Comparison of ENCODE assay signal across 23 cellular contexts in the genomic region with DNA sequence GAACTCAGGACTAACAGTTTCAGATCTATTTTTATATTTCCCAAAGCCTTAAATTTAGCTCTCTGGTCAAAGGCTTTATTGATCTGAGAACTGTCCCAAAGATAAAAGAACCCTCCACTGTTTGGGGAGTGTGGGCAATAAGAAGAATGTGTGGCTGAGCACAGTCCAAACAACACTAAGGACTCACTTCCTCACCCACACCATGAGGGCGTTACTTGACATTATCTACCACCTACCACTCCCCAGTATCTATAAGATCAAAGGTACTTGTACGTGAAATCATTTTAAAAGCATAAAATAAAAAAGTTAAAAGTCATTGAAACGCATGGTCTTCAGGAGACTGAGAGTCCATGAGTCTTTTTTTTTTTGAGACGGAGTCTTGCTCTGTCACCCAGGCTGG. TPM values are rescaled to one million over a fixed set of nuclear protein-coding genes. Genes with fewer than 3 reads are reported as not detected.
DNase-seq lines count a peak whose midpoint lies in the region; ATAC-seq and TF ChIP-seq lines count a peak whose summit lies in the region.
"Had no signal": no experiment of that assay in that cellular context is flagged by ENCODE, and none has a peak within 500 bp of the region (broad histone marks: within the 10 kb centered on the region; RNA-seq: fewer than 3 reads in every experiment).

No MANE protein-coding gene starts in this region.

- H3K36me3 ChIP-seq in left ventricle myocardium inferior = peaks cover 31% of the 10 kb centered on the region
- H3K36me3 ChIP-seq in esophagus squamous epithelium = peaks cover 0 to 62% (median 0%) of the 10 kb centered on the region in 3 donors
- H3K36me3 ChIP-seq: breast epithelium had no signal

- H3K27me3 Mint-ChIP-seq in T-cell (no peaks in the 10 kb centered on the region), immature natural killer cell (ENCODE audit: low read depth in 3 of 3) (peaks cover 3 to 6% (median 5%) of the 10 kb centered on the region in 3 donors)

- no peaks in the 10 kb centered on the region for H3K9me3 Mint-ChIP-seq in T-cell
- H3K9me3 Mint-ChIP-seq in immature natural killer cell = no peaks in the 10 kb centered on the region
- H3K9me3 Mint-ChIP-seq: endodermal cell had no signal

- ATAC-seq in left ventricle myocardium superior (no peak), T-cell (replicated peaks in 1 of 4) (no peak)

- CTCF ChIA-PET in T-cell (lab: Charles Lee) = no interaction called here

- TF ChIP-seq POLR2A in esophagus squamous epithelium (IDR thresholded peaks at IDR 0.05) = no peak

- H3K4me1 ChIP-seq in left ventricle myocardium inferior (peaks cover 39% of the 10 kb centered on the region), esophagus squamous epithelium (no peaks in the 10 kb centered on the region)
- H3K4me1 ChIP-seq: breast epithelium had no signal

- H3K4me1 Mint-ChIP-seq in T-cell (peaks cover 21 to 34% (median 32%) of the 10 kb centered on the region in 3 donors), immature natural killer cell (peaks cover 23 to 34% of the 10 kb centered on the region in 2 donors)

- no peak for TF ChIP-seq CTCF in left ventricle myocardium inferior (IDR thresholded peaks at IDR 0.05; ENCODE audit: borderline replicate concordance)
- no peak for TF ChIP-seq CTCF in esophagus squamous epithelium (IDR thresholded peaks at IDR 0.05)

- H3K4me3 Mint-ChIP-seq in T-cell (no peak overlapping the region), immature natural killer cell (peak overlapping the region in 3 of 5 donors; percentile 11 to 46 (median 29))
- H3K4me3 Mint-ChIP-seq: endodermal cell had no signal

- WGBS in esophagus squamous epithelium, 2 donors = 82 to 85% methylated on average over 4 of the region's 4 CpGs

- intact Hi-C loops in left ventricle myocardium inferior (cut with micrococcal nuclease) = no loop called here
- intact Hi-C loops in left ventricle myocardium superior (cut with micrococcal nuclease) = no loop called here
- intact Hi-C loops in esophagus squamous epithelium (cut with DNase I) = no loop called here

- H3K27ac Mint-ChIP-seq in T-cell (peak overlapping the region; percentile 57 to 69), immature natural killer cell (peak overlapping the region; percentile 53 to 88 (median 66))
- H3K27ac Mint-ChIP-seq: endodermal cell had no signal

- no peak for DNase-seq in left ventricle myocardium inferior
- no peak for DNase-seq in left ventricle myocardium superior
- DNase-seq in T-cell = no peak
- DNase-seq in immature natural killer cell = peak in 1 of 3 donors; percentile 11
- DNase-seq in DMS79 treated with DMSO at 0.1 percent for 48 hours (lab: John Stamatoyannopoulos, UW) = no peak
- no peak for DNase-seq in esophagus squamous epithelium (lab: John Stamatoyannopoulos, UW)
- no peak for DNase-seq in activated CD8-positive, alpha-beta memory T cell treated with anti-CD3 and anti-CD28 coated beads, Interleukin-2, amount 50 U/mL, for 48 hours
- DNase-seq: activated CD4-positive, alpha-beta T cell treated with anti-CD3 and anti-CD28 coated beads for 48 hours; activated effector memory CD4-positive, alpha-beta T cell treated with anti-CD3 and anti-CD28 coated beads, Interleukin-2, amount 50 U/mL, for 16 hours; amygdala; cortex of kidney; endodermal cell; KBM-7; kidney; NCI-H146; NCI-H510A; nucleus accumbens; SIG-M5; stimulated activated CD4-positive, alpha-beta T cell treated with anti-CD3 and anti-CD28 coated beads, Interleukin-1b, Interleukin-23, amount 100 ng/mL, for 48 hours; T-helper 1 cell had no signal

- H3K4me3 ChIP-seq in left ventricle myocardium inferior = no peak overlapping the region
- H3K4me3 ChIP-seq in esophagus squamous epithelium = no peak overlapping the region
- H3K4me3 ChIP-seq: BLaER1 treated with 17β-estradiol and CSF1 and Interleukin-3, amounts not matched to agents 10 nM and 100 nM; breast epithelium; lung had no signal

- H3K27ac ChIP-seq in left ventricle myocardium inferior (replicated peaks) (peak overlapping the region; percentile 40), esophagus squamous epithelium (no peak overlapping the region)
- H3K27ac ChIP-seq: BLaER1 treated with 17β-estradiol and CSF1 and Interleukin-3, amounts not matched to agents 10 nM and 100 nM had no signal

- H3K27me3 ChIP-seq in left ventricle myocardium inferior (ENCODE audit: low read depth) = no peaks in the 10 kb centered on the region
- no peaks in the 10 kb centered on the region for H3K27me3 ChIP-seq in esophagus squamous epithelium
- H3K27me3 ChIP-seq: BLaER1 treated with 17β-estradiol and CSF1 and Interleukin-3, amounts not matched to agents 10 nM and 100 nM; breast epithelium had no signal

- H3K36me3 Mint-ChIP-seq in T-cell = peaks cover 48% of the 10 kb centered on the region
- peaks cover 18 to 28% (median 27%) of the 10 kb centered on the region in 3 donors for H3K36me3 Mint-ChIP-seq in immature natural killer cell

- no peaks in the 10 kb centered on the region for H3K9me3 ChIP-seq in left ventricle myocardium inferior (replicated peaks)
- no peaks in the 10 kb centered on the region for H3K9me3 ChIP-seq in esophagus squamous epithelium
- H3K9me3 ChIP-seq: BLaER1 treated with 17β-estradiol and CSF1 and Interleukin-3, amounts not matched to agents 10 nM and 100 nM; breast epithelium had no signal

- POLR2A ChIA-PET in T-cell (lab: Charles Lee) = no interaction called here

RNA-seq across cellular contexts. Expression of a gene that starts 54.6 kb away (rescaled TPM):
- total RNA-seq in left ventricle myocardium inferior (117 TPM), left ventricle myocardium superior (117 TPM), T-cell (10 to 100 TPM; 20.6 to 31.9 (median 22.5) TPM), esophagus squamous epithelium (10 to 100 TPM; 17.4 to 26.2 (median 23.5) TPM)
- 100 to 1,000 TPM in 2 of 3 donors, 10 to 100 TPM in 1; 67.2 to 130 (median 126) TPM for polyA plus RNA-seq in immature natural killer cell

Comparison
In these comparisons a context has a peak if more than half of its experiments do, and no peak if none do; other contexts are left out.
1. H3K4me3 Mint-ChIP-seq: peak in immature natural killer cell (3 of 5); none in T-cell (0 of 3).